ENCODE assay signal across 22 cellular contexts in the genomic region with DNA sequence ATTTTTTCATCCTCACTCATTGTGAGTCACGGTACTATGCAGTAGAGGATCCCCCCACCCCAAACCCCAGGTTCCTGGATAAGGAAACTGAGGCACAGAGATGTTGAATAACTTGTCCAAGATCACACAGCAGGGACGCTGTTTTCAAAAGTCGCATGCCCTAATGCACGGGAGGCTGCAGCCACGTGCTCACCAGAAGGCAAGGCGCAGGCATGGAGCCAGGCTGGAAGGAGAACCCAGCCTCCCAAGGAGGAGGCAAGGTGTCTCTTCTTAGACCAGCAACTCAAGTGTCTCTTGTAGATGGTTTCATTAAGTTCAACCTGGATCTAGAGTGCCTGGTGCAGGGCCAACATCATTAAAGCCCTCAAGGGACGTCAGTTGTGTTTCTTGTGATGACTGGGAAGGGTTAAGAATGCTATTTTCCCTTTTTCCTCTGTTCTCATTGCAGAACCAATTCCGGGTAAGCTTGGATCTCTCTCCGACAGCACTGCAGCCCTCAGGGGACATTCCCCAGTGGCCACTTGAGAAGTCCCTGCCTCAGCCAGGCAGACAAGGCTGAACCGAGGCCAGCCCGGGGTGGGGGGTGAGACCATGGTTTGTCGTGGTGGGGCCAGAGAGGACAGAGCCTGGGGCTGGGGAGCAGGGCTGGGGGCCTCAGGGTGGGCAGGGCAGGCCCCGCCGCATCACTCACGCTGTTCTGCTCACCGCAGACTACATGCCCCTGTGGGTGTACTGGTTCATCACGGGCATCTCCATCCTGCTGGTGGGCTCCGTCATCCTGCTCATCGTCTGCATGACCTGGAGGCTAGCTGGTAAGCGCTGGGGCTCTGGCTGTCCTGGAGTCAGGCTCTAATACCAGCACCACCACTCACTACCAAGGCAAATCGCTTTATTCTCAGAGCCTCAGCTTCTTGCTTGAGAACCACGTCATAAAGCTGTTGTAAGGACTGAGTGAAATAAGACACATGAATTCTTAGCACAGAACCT. TPM values are rescaled to one million over a fixed set of nuclear protein-coding genes. Genes with fewer than 3 reads are reported as not detected.
A peak's percentile ranks its signal among the peaks of the same experiment; 100 is the strongest.
DNase-seq lines count a peak whose midpoint lies in the region; ATAC-seq, FAIRE-seq and TF ChIP-seq lines count a peak whose summit lies in the region.
"Had no signal": no experiment of that assay in that cellular context is flagged by ENCODE, and none has a peak within 500 bp of the region (broad histone marks: within the 10 kb centered on the region; RNA-seq: fewer than 3 reads in every experiment).

No MANE protein-coding gene starts in this region.

- no peak for FAIRE-seq in kidney (lab: Jason Lieb, UNC)
- FAIRE-seq: GM18507 had no signal

- H3K27me3 Mint-ChIP-seq in activated naive CD8-positive, alpha-beta T cell: no peaks in the 10 kb centered on the region
- H3K27me3 Mint-ChIP-seq in activated naive CD8-positive, alpha-beta T cell treated with anti-CD3 and anti-CD28 coated beads, Interleukin-2, amount 50 U/mL, for 24 hours: no peaks in the 10 kb centered on the region
- no peaks in the 10 kb centered on the region for H3K27me3 Mint-ChIP-seq in activated naive CD8-positive, alpha-beta T cell treated with anti-CD3 and anti-CD28 coated beads, Interleukin-2, amount 10 ng/mL, durations not matched to agents 7 days and 5 days
- H3K27me3 Mint-ChIP-seq in stimulated activated naive CD8-positive, alpha-beta T cell treated with anti-CD3 and anti-CD28 coated beads, Interleukin-15, amount 100 ng/mL, for 72 hours: no peaks in the 10 kb centered on the region

- in situ Hi-C loops in GM13976 (cut with MboI; ENCODE audit: low sequenced_read_pairs, unreplicated experiment): no loop called here

- TF ChIP-seq CTCF in GM13976 (IDR thresholded peaks at IDR 0.05; ENCODE audit: borderline replicate concordance, control extremely low read depth, extremely low read depth, insufficient read depth, missing control alignments) (no peak), kidney (IDR thresholded peaks at IDR 0.05; ENCODE audit: borderline replicate concordance, extremely low read depth, insufficient read depth) (no peak)

- no peak overlapping the region for H3K4me3 Mint-ChIP-seq in activated naive CD8-positive, alpha-beta T cell
- H3K4me3 Mint-ChIP-seq in activated naive CD8-positive, alpha-beta T cell treated with anti-CD3 and anti-CD28 coated beads, Interleukin-2, amount 50 U/mL, for 24 hours: no peak overlapping the region
- H3K4me3 Mint-ChIP-seq in activated naive CD8-positive, alpha-beta T cell treated with anti-CD3 and anti-CD28 coated beads, Interleukin-2, amount 10 ng/mL, durations not matched to agents 7 days and 5 days: peak overlapping the region; percentile 37
- H3K4me3 Mint-ChIP-seq in stimulated activated naive CD8-positive, alpha-beta T cell treated with anti-CD3 and anti-CD28 coated beads, Interleukin-15, amount 100 ng/mL, for 72 hours: peak overlapping the region; percentile 26 to 37
- H3K4me3 Mint-ChIP-seq: WTC11 had no signal

- H3K27ac Mint-ChIP-seq in activated naive CD8-positive, alpha-beta T cell: peak overlapping the region; percentile 22
- no peak overlapping the region for H3K27ac Mint-ChIP-seq in activated naive CD8-positive, alpha-beta T cell treated with anti-CD3 and anti-CD28 coated beads, Interleukin-2, amount 50 U/mL, for 24 hours
- H3K27ac Mint-ChIP-seq in activated naive CD8-positive, alpha-beta T cell treated with anti-CD3 and anti-CD28 coated beads, Interleukin-2, amount 10 ng/mL, durations not matched to agents 7 days and 5 days: peak overlapping the region; percentile 65
- peak overlapping the region in 1 of 2 donors; percentile 88 for H3K27ac Mint-ChIP-seq in stimulated activated naive CD8-positive, alpha-beta T cell treated with anti-CD3 and anti-CD28 coated beads, Interleukin-15, amount 100 ng/mL, for 72 hours
- H3K27ac Mint-ChIP-seq: WTC11 had no signal

- no peak for ATAC-seq in activated naive CD8-positive, alpha-beta T cell treated with anti-CD3 and anti-CD28 coated beads, Interleukin-2, amount 50 U/mL, for 24 hours
- ATAC-seq in activated naive CD8-positive, alpha-beta T cell treated with anti-CD3 and anti-CD28 coated beads, Interleukin-2, amount 10 ng/mL, durations not matched to agents 7 days and 5 days (ENCODE audit: low read depth): no peak
- no peak for ATAC-seq in stimulated activated naive CD8-positive, alpha-beta T cell treated with anti-CD3 and anti-CD28 coated beads, Interleukin-15, amount 100 ng/mL, for 72 hours
- ATAC-seq: psoas muscle had no signal

- H3K4me1 Mint-ChIP-seq in activated naive CD8-positive, alpha-beta T cell (ENCODE audit: low read depth): peaks cover 56% of the 10 kb centered on the region
- H3K4me1 Mint-ChIP-seq in activated naive CD8-positive, alpha-beta T cell treated with anti-CD3 and anti-CD28 coated beads, Interleukin-2, amount 50 U/mL, for 24 hours: peaks cover 51% of the 10 kb centered on the region
- H3K4me1 Mint-ChIP-seq in activated naive CD8-positive, alpha-beta T cell treated with anti-CD3 and anti-CD28 coated beads, Interleukin-2, amount 10 ng/mL, durations not matched to agents 7 days and 5 days: peaks cover 34% of the 10 kb centered on the region
- peaks cover 51% of the 10 kb centered on the region for H3K4me1 Mint-ChIP-seq in stimulated activated naive CD8-positive, alpha-beta T cell treated with anti-CD3 and anti-CD28 coated beads, Interleukin-15, amount 100 ng/mL, for 72 hours
- H3K4me1 Mint-ChIP-seq: WTC11 had no signal

- intact Hi-C loops in kidney (cut with DNase I): no loop called here

- H3K9me3 ChIP-seq in kidney (ENCODE audit: control insufficient read depth in 1 of 2, low read length in 2 of 2): no peaks in the 10 kb centered on the region
- H3K9me3 ChIP-seq: heart left ventricle, psoas muscle, testis had no signal

- H3K9me3 Mint-ChIP-seq in activated naive CD8-positive, alpha-beta T cell (ENCODE audit: low read depth): no peaks in the 10 kb centered on the region
- H3K9me3 Mint-ChIP-seq in activated naive CD8-positive, alpha-beta T cell treated with anti-CD3 and anti-CD28 coated beads, Interleukin-2, amount 50 U/mL, for 24 hours: no peaks in the 10 kb centered on the region
- no peaks in the 10 kb centered on the region for H3K9me3 Mint-ChIP-seq in activated naive CD8-positive, alpha-beta T cell treated with anti-CD3 and anti-CD28 coated beads, Interleukin-2, amount 10 ng/mL, durations not matched to agents 7 days and 5 days
- no peaks in the 10 kb centered on the region for H3K9me3 Mint-ChIP-seq in stimulated activated naive CD8-positive, alpha-beta T cell treated with anti-CD3 and anti-CD28 coated beads, Interleukin-15, amount 100 ng/mL, for 72 hours
- H3K9me3 Mint-ChIP-seq: activated T-cell treated with anti-CD3 and anti-CD28 coated beads, Interleukin-2, amount 50 U/mL, for 4 hours; WTC11 had no signal

- POLR2A ChIA-PET in activated naive CD8-positive, alpha-beta T cell treated with anti-CD3 and anti-CD28 coated beads, Interleukin-2, amount 10 ng/mL, durations not matched to agents 7 days and 5 days (lab: Charles Lee): interaction anchor here (0.8 to 3.1 kb wide), 4 partner anchors 8 to 61 kb away, joined by 3 to 18 read pairs (median 4); no protein-coding TSS in a partner anchor

- DNase-seq in activated naive CD8-positive, alpha-beta T cell treated with anti-CD3 and anti-CD28 coated beads, Interleukin-2, amount 50 U/mL, for 24 hours: no peak
- DNase-seq in GM13976 (ENCODE audit: low spot score) (peak; percentile 17), AG20443 (ENCODE audit: low spot score) (no peak), kidney (no peak), NOMO-1 treated with dmso at 0.1 percent for 144 hours (lab: John Stamatoyannopoulos, UW; ENCODE audit: unreplicated experiment) (no peak)
- DNase-seq in activated naive CD8-positive, alpha-beta T cell treated with anti-CD3 and anti-CD28 coated beads, Interleukin-2, amount 10 ng/mL, durations not matched to agents 7 days and 5 days: no peak
- DNase-seq in stimulated activated naive CD8-positive, alpha-beta T cell treated with anti-CD3 and anti-CD28 coated beads, Interleukin-15, amount 100 ng/mL, for 72 hours: no peak
- DNase-seq: activated T-cell treated with anti-CD3 and anti-CD28 coated beads, Interleukin-2, amount 50 U/mL, for 4 hours; effector CD4-positive, alpha-beta T cell; heart left ventricle; NCI-H1436; NCI-H2107; NCI-H446; psoas muscle; stimulated activated CD4-positive, alpha-beta T cell treated with anti-CD3 and anti-CD28 coated beads, Interleukin-2, amount 100 ng/mL, for 24 hours; T1000; testis had no signal

- H3K36me3 Mint-ChIP-seq in activated naive CD8-positive, alpha-beta T cell: peaks cover 9% of the 10 kb centered on the region
- peaks cover 52% of the 10 kb centered on the region for H3K36me3 Mint-ChIP-seq in activated naive CD8-positive, alpha-beta T cell treated with anti-CD3 and anti-CD28 coated beads, Interleukin-2, amount 50 U/mL, for 24 hours (ENCODE audit: low read depth)
- peaks cover 53% of the 10 kb centered on the region for H3K36me3 Mint-ChIP-seq in activated naive CD8-positive, alpha-beta T cell treated with anti-CD3 and anti-CD28 coated beads, Interleukin-2, amount 10 ng/mL, durations not matched to agents 7 days and 5 days

- no peak overlapping the region for H3K4me3 ChIP-seq in kidney (ENCODE audit: low read length in 2 of 2)
- H3K4me3 ChIP-seq: psoas muscle, skin epidermis, testis had no signal

- H3K36me3 ChIP-seq in kidney (ENCODE audit: control insufficient read depth in 1 of 2, insufficient read depth in 2 of 2, low read length in 2 of 2): peaks cover 28 to 38% of the 10 kb centered on the region in 2 donors

- no peak overlapping the region for H3K27ac ChIP-seq in kidney (ENCODE audit: low read depth in 2 of 2, low read length in 2 of 2)
- H3K27ac ChIP-seq: KMS-11, psoas muscle, testis had no signal

- no peaks in the 10 kb centered on the region for H3K4me1 ChIP-seq in kidney (ENCODE audit: control insufficient read depth in 1 of 2, insufficient read depth in 1 of 2, low read depth in 1 of 2, low read length in 2 of 2)
- H3K4me1 ChIP-seq: psoas muscle, testis had no signal

- H3K9ac ChIP-seq in kidney (ENCODE audit: low read length in 2 of 2): no peak overlapping the region
- H3K9ac ChIP-seq: KMS-11 had no signal

RNA-seq across cellular contexts. Expression of a gene that starts 15.7 kb away (rescaled TPM):
- total RNA-seq in activated naive CD8-positive, alpha-beta T cell treated with anti-CD3 and anti-CD28 coated beads, Interleukin-2, amount 10 ng/mL, durations not matched to agents 7 days and 5 days: under 1 TPM; 0.08 to 0.09 TPM
- total RNA-seq in kidney: 1.2 TPM
- polyA plus RNA-seq in kidney (ENCODE audit: insufficient read depth, low read depth, low replicate concordance): 0.19 TPM

RNA-seq across cellular contexts. Expression of a gene that starts 20.6 kb away (rescaled TPM):
- 10 to 100 TPM; 46.7 to 48.0 TPM for total RNA-seq in activated naive CD8-positive, alpha-beta T cell treated with anti-CD3 and anti-CD28 coated beads, Interleukin-2, amount 10 ng/mL, durations not matched to agents 7 days and 5 days
- 26.8 TPM for total RNA-seq in kidney
- polyA plus RNA-seq in kidney (ENCODE audit: insufficient read depth, low read depth, low replicate concordance): 4.2 TPM

RNA-seq across cellular contexts. Expression of a gene that starts 53.6 kb away (rescaled TPM):
- 10 to 100 TPM; 33.7 to 34.7 TPM for total RNA-seq in activated naive CD8-positive, alpha-beta T cell treated with anti-CD3 and anti-CD28 coated beads, Interleukin-2, amount 10 ng/mL, durations not matched to agents 7 days and 5 days
- 27.5 TPM for total RNA-seq in kidney
- 39.8 TPM for polyA plus RNA-seq in kidney (ENCODE audit: insufficient read depth, low read depth, low replicate concordance)

Comparison
In these comparisons a context has a peak if more than half of its experiments do, and no peak if none do; other contexts are left out.
1. H3K4me3 Mint-ChIP-seq: peak in activated naive CD8-positive, alpha-beta T cell treated with anti-CD3 and anti-CD28 coated beads, Interleukin-2, amount 10 ng/mL, durations not matched to agents 7 days and 5 days (single experiment) and stimulated activated naive CD8-positive, alpha-beta T cell treated with anti-CD3 and anti-CD28 coated beads, Interleukin-15, amount 100 ng/mL, for 72 hours (2 of 2); none in activated naive CD8-positive, alpha-beta T cell (single experiment) and activated naive CD8-positive, alpha-beta T cell treated with anti-CD3 and anti-CD28 coated beads, Interleukin-2, amount 50 U/mL, for 24 hours (single experiment).